12 cellular contexts compared by ENCODE assay signal in the genomic region with DNA sequence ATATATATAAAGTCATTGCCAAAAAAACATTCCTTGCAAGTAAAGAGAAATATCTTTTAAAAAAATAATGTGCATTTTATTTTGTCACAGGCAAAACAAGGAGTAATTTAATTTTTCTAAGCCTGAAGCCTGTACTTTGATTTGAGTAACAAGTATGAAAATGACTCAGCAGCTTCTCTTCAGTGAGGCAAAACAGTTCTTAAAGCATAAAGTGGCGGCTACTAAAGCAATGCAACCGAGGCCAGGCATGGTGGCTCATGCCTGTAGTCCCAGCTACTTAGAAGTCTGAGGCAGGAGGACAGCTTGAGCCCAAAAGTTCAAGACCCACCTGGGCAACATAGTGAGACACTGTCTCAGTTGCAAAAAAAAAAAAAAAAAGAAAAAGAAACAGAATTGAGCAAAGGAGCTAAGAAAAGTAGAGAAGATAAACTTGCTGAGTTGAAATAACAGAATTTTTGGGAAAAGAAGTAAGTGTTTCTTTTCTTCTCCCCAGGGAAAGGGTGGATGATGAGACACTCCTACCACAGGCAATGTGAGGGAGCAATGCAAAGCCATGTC. TPM values are rescaled to one million over a fixed set of nuclear protein-coding genes. Genes with fewer than 3 reads are reported as not detected.
DNase-seq lines count a peak whose midpoint lies in the region; ATAC-seq lines count a peak whose summit lies in the region.
"Had no signal": no experiment of that assay in that cellular context is flagged by ENCODE, and none has a peak within 500 bp of the region (broad histone marks: within the 10 kb centered on the region; RNA-seq: fewer than 3 reads in every experiment).

No MANE protein-coding gene starts in this region.

- H3K9me3 ChIP-seq in SJSA1 (replicated peaks) = no peaks in the 10 kb centered on the region
- H3K9me3 ChIP-seq: gastroesophageal sphincter had no signal

- peak overlapping the region; percentile 38 for H3K27ac ChIP-seq in SJSA1
- H3K27ac ChIP-seq: 22Rv1, gastroesophageal sphincter had no signal

- H3K4me3 ChIP-seq in SJSA1 = no peak overlapping the region
- H3K4me3 ChIP-seq: gastroesophageal sphincter had no signal

- peak; percentile 12 for DNase-seq in NOMO-1 treated with DMSO at 0.1 percent for 48 hours (lab: John Stamatoyannopoulos, UW; ENCODE audit: unreplicated experiment)
- DNase-seq in NOMO-1 treated with dmso at 0.1 percent for 144 hours (lab: John Stamatoyannopoulos, UW; ENCODE audit: unreplicated experiment) = no peak
- no peak for DNase-seq in SJSA1 (ENCODE audit: low read depth in 1 of 2, low spot score in 2 of 2)
- DNase-seq in myocyte (ENCODE audit: low read depth) = peak; percentile 36
- no peak for DNase-seq in hepatic stellate cell (ENCODE audit: low spot score)
- DNase-seq in NCI-H1105 (lab: John Stamatoyannopoulos, UW) = no peak
- DNase-seq in G401 (ENCODE audit: low spot score) = no peak
- DNase-seq: amniotic stem cell, naive B cell had no signal

- peaks cover 20% of the 10 kb centered on the region for H3K4me1 ChIP-seq in SJSA1 (replicated peaks)
- H3K4me1 ChIP-seq: gastroesophageal sphincter had no signal

- in situ Hi-C loops in G401 (cut with HindIII; ENCODE audit: low sequenced_read_pairs) = no loop called here

- ATAC-seq in GM21423 (IDR thresholded peaks at IDR 0.05; ENCODE audit: unreplicated experiment) = peak; percentile 44
- ATAC-seq: gastroesophageal sphincter had no signal

- H3K36me3 ChIP-seq in SJSA1 = no peaks in the 10 kb centered on the region
- H3K36me3 ChIP-seq: gastroesophageal sphincter had no signal

- no peaks in the 10 kb centered on the region for H3K27me3 ChIP-seq in SJSA1 (replicated peaks)

RNA-seq across cellular contexts. Expression of gene DOK1, which starts 29.6 kb away (rescaled TPM):
- 13.6 and 14.4 TPM in 2 replicates for total RNA-seq in SJSA1 (2014; rRNA removed; shearing (Covaris generic))
- 9.5 and 10.5 TPM in 2 replicates for total RNA-seq in myocyte
- polyA plus RNA-seq in myocyte (2012) = 25.2 TPM
- 28.7 and 41.5 TPM in 2 replicates for total RNA-seq in G401 (2014; rRNA removed; shearing (Covaris generic))

RNA-seq across cellular contexts. Expression of gene LOXL3, which starts 30.4 kb away (rescaled TPM):
- total RNA-seq in SJSA1 (2014; rRNA removed; shearing (Covaris generic)) = 10.4 and 14.8 TPM in 2 replicates
- total RNA-seq in myocyte = 3.4 and 5.7 TPM in 2 replicates
- polyA plus RNA-seq in myocyte (2012) = 11.4 TPM
- total RNA-seq in G401 (2014; rRNA removed; shearing (Covaris generic)) = 11.4 and 14.4 TPM in 2 replicates

RNA-seq across cellular contexts. Expression of gene HTRA2, which starts 54.4 kb away (rescaled TPM):
- total RNA-seq in SJSA1 (2014; rRNA removed; shearing (Covaris generic)) = 28.3 and 36.8 TPM in 2 replicates
- total RNA-seq in myocyte = 33.8 and 41.9 TPM in 2 replicates
- 51.8 TPM for polyA plus RNA-seq in myocyte (2012)
- 62.1 and 62.8 TPM in 2 replicates for total RNA-seq in G401 (2014; rRNA removed; shearing (Covaris generic))

RNA-seq across cellular contexts. Expression of gene AUP1, which starts 54.7 kb away (rescaled TPM):
- total RNA-seq in SJSA1 (2014; rRNA removed; shearing (Covaris generic)) = 88.4 and 151 TPM in 2 replicates
- 111 and 125 TPM in 2 replicates for total RNA-seq in myocyte
- 117 TPM for polyA plus RNA-seq in myocyte (2012)
- total RNA-seq in G401 (2014; rRNA removed; shearing (Covaris generic)) = 120 and 137 TPM in 2 replicates

RNA-seq across cellular contexts. Expression of gene DQX1, which starts 58.1 kb away (rescaled TPM):
- not detected in 2 replicates for total RNA-seq in SJSA1 (2014; rRNA removed; shearing (Covaris generic))
- total RNA-seq in myocyte = not detected in 2 replicates
- 0.06 TPM for polyA plus RNA-seq in myocyte (2012)
- total RNA-seq in G401 (2014; rRNA removed; shearing (Covaris generic)) = 0.81 TPM in 1 of 2 replicates, not detected in the other
- total RNA-seq: gastroesophageal sphincter had no signal

Comparison
In these comparisons a context has a peak if more than half of its experiments do, and no peak if none do; other contexts are left out.
1. DNase-seq: peak in NOMO-1 treated with DMSO at 0.1 percent for 48 hours (single experiment) and myocyte (single experiment); none in NOMO-1 treated with dmso at 0.1 percent for 144 hours (single experiment), SJSA1 (0 of 2), hepatic stellate cell (single experiment), NCI-H1105 (single experiment) and G401 (single experiment).